Comparison of ENCODE assay signal across 8 cellular contexts in genomic region chr19:33771308-33772101, GRCh38. TPM values are rescaled to one million over a fixed set of nuclear protein-coding genes. Genes with fewer than 3 reads are reported as not detected.
DNase-seq lines count a peak whose midpoint lies in the region; ATAC-seq and TF ChIP-seq lines count a peak whose summit lies in the region.

No MANE protein-coding gene starts in this region.

- no peak overlapping the region for H2BK15ac ChIP-seq in H9 (ENCODE audit: low read depth, low read length)

- no peaks in the 10 kb centered on the region for H3K9me3 ChIP-seq in H9 (ENCODE audit: control insufficient read depth, low read depth, low read length)

- H3K27me3 ChIP-seq in H9 (ENCODE audit: insufficient read depth, low read length) = no peaks in the 10 kb centered on the region

- H3K18ac ChIP-seq in H9 (ENCODE audit: insufficient read length, low read depth, low read length) = no peak overlapping the region

- H3K56ac ChIP-seq in H9 (ENCODE audit: insufficient read length, low read depth, low read length) = no peak overlapping the region

- H3K23me2 ChIP-seq in H9 (ENCODE audit: insufficient read length, low read depth, low read length, poor library complexity, severe bottlenecking) = no peaks in the 10 kb centered on the region

- no peak overlapping the region for H3K4me2 ChIP-seq in H9 (ENCODE audit: insufficient read depth, insufficient read length, low read length)

- intact Hi-C loops in CD14-positive monocyte (cut with micrococcal nuclease) = loop anchor here (2.0 to 10.0 kb wide), 4 partner anchors 341 to 647 kb away; no protein-coding TSS in a partner anchor
- intact Hi-C loops in left colon (cut with DNase I, micrococcal nuclease) = loop anchor here (5.0 to 10.0 kb wide), 2 partner anchors 323 to 339 kb away; no protein-coding TSS in a partner anchor

- no peaks in the 10 kb centered on the region for H3K4me1 Mint-ChIP-seq in CD14-positive monocyte
- H3K4me1 Mint-ChIP-seq in H9 = no peaks in the 10 kb centered on the region

- no peaks in the 10 kb centered on the region for H4K20me1 ChIP-seq in H9 (ENCODE audit: control insufficient read depth, insufficient read depth, insufficient read length)

- no peak overlapping the region for H2AK5ac ChIP-seq in H9 (ENCODE audit: insufficient read length, low read length)

- no peak overlapping the region for H2BK12ac ChIP-seq in H9 (ENCODE audit: insufficient read length, low read depth, low read length)

- no peak overlapping the region for H3K4ac ChIP-seq in H9 (ENCODE audit: low read depth, low read length)

- no peak overlapping the region for H3K9ac ChIP-seq in H9 (ENCODE audit: extremely low read depth, insufficient read length, low read length)

- H2BK5ac ChIP-seq in H9 (ENCODE audit: insufficient read length, low read length) = no peak overlapping the region

- TF ChIP-seq CTCF in CD14-positive monocyte (IDR thresholded peaks at IDR 0.05) (peak; percentile 81), H9 (conservative IDR thresholded peaks at IDR 0.05) (peak; percentile 94)

- DNase-seq in CD14-positive monocyte (ENCODE audit: low spot score) (peak; percentile 56), H9 (peak; percentile 71), NCI-H2227 (lab: John Stamatoyannopoulos, UW; ENCODE audit: unreplicated experiment) (peak; percentile 98), caudate nucleus (lab: John Stamatoyannopoulos, UW) (peak in 55 of 61 donors; percentile 6 to 73 (median 38)), left colon (peak; percentile 53 to 77)
- peak; percentile 13 to 39 (median 23) for DNase-seq in activated CD4-positive, CD25-positive, alpha-beta regulatory T cell (lab: John Stamatoyannopoulos, UW)
- peak; percentile 74 for DNase-seq in stimulated activated CD4-positive, alpha-beta T cell treated with anti-CD3 and anti-CD28 coated beads, Interleukin-4, amount 100 ng/mL, for 24 hours

- no peaks in the 10 kb centered on the region for H3K4me1 ChIP-seq in H9 (ENCODE audit: insufficient read depth, low read length)

- H4K8ac ChIP-seq in H9 (replicated peaks; ENCODE audit: insufficient read length, low read depth, low read length) = no peak overlapping the region

- H2BK120ac ChIP-seq in H9 (ENCODE audit: low read depth, low read length, poor library complexity, severe bottlenecking) = no peak overlapping the region

- H3K27ac Mint-ChIP-seq in CD14-positive monocyte (no peak overlapping the region), H9 (no peak overlapping the region)

- H4K5ac ChIP-seq in H9 (ENCODE audit: insufficient read length, low read depth, low read length) = no peak overlapping the region

- no CpG with 5 or more reads among the region's 20 CpGs for WGBS in H9 (ENCODE audit: extremely low coverage, insufficient read length, low lambda C conversion rate)

- H3K4me3 Mint-ChIP-seq in CD14-positive monocyte (no peak overlapping the region), H9 (no peak overlapping the region)

- H3K14ac ChIP-seq in H9 (ENCODE audit: insufficient read depth, low read length) = no peak overlapping the region

- no peak overlapping the region for H3K23ac ChIP-seq in H9 (ENCODE audit: insufficient read length, low read depth, low read length)

- H3K36me3 Mint-ChIP-seq in CD14-positive monocyte (no peaks in the 10 kb centered on the region), H9 (ENCODE audit: insufficient read depth in 1 of 3, low read depth in 3 of 3) (peaks cover 0 to 8% (median 0%) of the 10 kb centered on the region in 3 experiments; a peak in 3 of 7 replicates)

- H3T11ph ChIP-seq in H9 (ENCODE audit: low read length) = no peak overlapping the region

- H3K27me3 Mint-ChIP-seq in CD14-positive monocyte (ENCODE audit: low read depth in 3 of 3) (peaks cover 0 to 3% (median 2%) of the 10 kb centered on the region in 3 donors), H9 (ENCODE audit: low read depth) (peaks cover 6% of the 10 kb centered on the region)

- H3K27ac ChIP-seq in H9 (ENCODE audit: insufficient read length, low read depth, low read length) (no peak overlapping the region), caudate nucleus (ENCODE audit: low read depth, low read length) (no peak overlapping the region)

- H3K79me2 ChIP-seq in H9 (ENCODE audit: insufficient read depth, low read length) = no peaks in the 10 kb centered on the region

- H4K91ac ChIP-seq in H9 (ENCODE audit: insufficient read length, low read depth, low read length) = no peak overlapping the region

- H3K79me1 ChIP-seq in H9 (ENCODE audit: insufficient read depth, low read depth, low read length, poor library complexity, severe bottlenecking) = no peaks in the 10 kb centered on the region

- H2AFZ ChIP-seq in H9 (ENCODE audit: low read length) = no peak overlapping the region

- peak; percentile 86 for ATAC-seq in left colon
- ATAC-seq in GM18517 (IDR thresholded peaks at IDR 0.05; ENCODE audit: unreplicated experiment) = no peak

- no peaks in the 10 kb centered on the region for H3K9me3 Mint-ChIP-seq in CD14-positive monocyte
- no peaks in the 10 kb centered on the region; a peak in 2 of 5 replicates for H3K9me3 Mint-ChIP-seq in H9

- H2BK20ac ChIP-seq in H9 (ENCODE audit: low read depth, low read length, poor library complexity, severe bottlenecking) = no peak overlapping the region

RNA-seq across cellular contexts. Expression of gene KCTD15, which starts 25.2 kb away (rescaled TPM):
- polyA plus RNA-seq in CD14-positive monocyte = 1 to 10 TPM; 1.6 to 2.1 TPM
- 59.9 and 63.8 TPM in 2 replicates for total RNA-seq in H9 (2021)
- total RNA-seq in left colon = 10 to 100 TPM in 1 of 2 donors, 1 to 10 TPM in 1; 9.0 to 13.1 TPM

Comparison
In these comparisons a context has a peak if more than half of its experiments do, and no peak if none do; other contexts are left out.
1. DNase-seq: peak in every context shown above with its lines; median percentile 98 in NCI-H2227; 74 in stimulated activated CD4-positive, alpha-beta T cell treated with anti-CD3 and anti-CD28 coated beads, Interleukin-4, amount 100 ng/mL, for 24 hours; 71 in H9; 65 in left colon; 56 in CD14-positive monocyte; 38 in caudate nucleus; 23 in activated CD4-positive, CD25-positive, alpha-beta regulatory T cell.